ENCODE assay signal across 21 cellular contexts in the genomic region with DNA sequence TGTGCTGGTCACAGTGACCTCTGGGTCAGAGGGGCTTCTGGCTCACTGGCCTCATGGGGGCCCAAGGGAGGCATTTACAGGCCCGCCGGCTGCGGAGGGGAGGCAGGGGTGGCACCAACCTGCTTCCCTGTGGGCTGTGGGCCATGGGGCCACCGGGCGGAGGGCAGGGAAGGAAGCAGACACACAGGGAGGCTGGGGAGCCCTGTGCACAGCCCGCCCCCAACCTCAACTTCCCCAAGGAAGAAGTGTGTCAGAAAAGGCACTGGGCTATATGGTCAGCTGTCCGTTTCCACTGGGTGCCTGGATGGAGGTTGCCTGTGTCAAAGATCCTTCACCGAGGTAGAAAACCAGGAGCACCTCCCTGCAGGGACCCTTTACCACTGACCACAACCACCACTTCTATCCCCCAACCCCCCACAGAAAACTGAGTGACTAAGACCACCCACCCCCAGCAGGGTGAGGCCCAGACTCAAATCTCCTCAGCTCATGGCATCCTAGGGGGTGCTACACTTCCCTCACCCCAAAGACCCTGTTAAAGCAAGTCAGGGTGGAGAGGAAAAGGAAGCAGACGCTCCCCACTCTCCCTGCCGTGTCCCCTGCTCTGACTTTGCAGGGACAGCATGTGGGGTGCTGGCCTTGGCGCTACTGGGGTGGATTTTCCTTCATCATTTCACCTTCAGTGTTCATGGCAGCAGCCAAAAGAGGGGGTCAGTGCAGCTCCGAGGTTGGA. TPM values are rescaled to one million over a fixed set of nuclear protein-coding genes. Genes with fewer than 3 reads are reported as not detected.
"Had no signal": no experiment of that assay in that cellular context is flagged by ENCODE, and none has a peak within 500 bp of the region (broad histone marks: within the 10 kb centered on the region; RNA-seq: fewer than 3 reads in every experiment).

No MANE protein-coding gene starts in this region.

- H3K4me3 ChIP-seq: adrenal gland, dorsolateral prefrontal cortex, neural progenitor cell, ovary, SK-N-MC, tibial artery had no signal

- H3K27ac Mint-ChIP-seq: activated CD4-positive, alpha-beta memory T cell treated with anti-CD3 and anti-CD28 coated beads for 36 hours; activated CD4-positive, alpha-beta T cell treated with anti-CD3 and anti-CD28 coated beads for 36 hours; activated CD8-positive, alpha-beta memory T cell treated with anti-CD3 and anti-CD28 coated beads, Interleukin-2, amount 10 ng/mL, durations not matched to agents 7 days and 5 days; activated naive CD4-positive, alpha-beta T cell treated with anti-CD3 and anti-CD28 coated beads, Interleukin-2, amount 50 U/mL, for 24 hours; neural progenitor cell; stimulated activated naive B cell treated with anti-CD40 and anti-IgM and Interleukin-4, amounts not matched to agents 10 μg/mL and 1 μg/mL and 100 μg/mL, for 72 hours had no signal

- H3K27me3 ChIP-seq: adrenal gland, ovary, tibial artery had no signal

- H3K9ac ChIP-seq: neural progenitor cell had no signal

- H3K4me3 Mint-ChIP-seq: activated CD4-positive, alpha-beta memory T cell treated with anti-CD3 and anti-CD28 coated beads for 36 hours; activated CD4-positive, alpha-beta T cell treated with anti-CD3 and anti-CD28 coated beads for 36 hours; activated CD8-positive, alpha-beta memory T cell treated with anti-CD3 and anti-CD28 coated beads, Interleukin-2, amount 10 ng/mL, durations not matched to agents 7 days and 5 days; activated naive CD4-positive, alpha-beta T cell treated with anti-CD3 and anti-CD28 coated beads, Interleukin-2, amount 50 U/mL, for 24 hours; activated T-cell treated with anti-CD3 and anti-CD28 coated beads, Interleukin-2, amount 50 U/mL, for 4 hours; neural progenitor cell; stimulated activated naive B cell treated with anti-CD40 and anti-IgM and Interleukin-4, amounts not matched to agents 10 μg/mL and 1 μg/mL and 100 μg/mL, for 72 hours had no signal

- ATAC-seq: activated CD4-positive, alpha-beta T cell treated with anti-CD3 and anti-CD28 coated beads for 36 hours; activated CD8-positive, alpha-beta memory T cell treated with anti-CD3 and anti-CD28 coated beads, Interleukin-2, amount 10 ng/mL, durations not matched to agents 7 days and 5 days; activated T-cell treated with anti-CD3 and anti-CD28 coated beads, Interleukin-2, amount 50 U/mL, for 4 hours; stimulated activated naive B cell treated with anti-CD40 and anti-IgM and Interleukin-4, amounts not matched to agents 10 μg/mL and 1 μg/mL and 100 μg/mL, for 72 hours had no signal

- H3K4me1 Mint-ChIP-seq: activated CD4-positive, alpha-beta T cell treated with anti-CD3 and anti-CD28 coated beads for 36 hours had no signal

- H3K9me3 Mint-ChIP-seq: activated CD4-positive, alpha-beta memory T cell treated with anti-CD3 and anti-CD28 coated beads for 36 hours; activated naive CD4-positive, alpha-beta T cell treated with anti-CD3 and anti-CD28 coated beads, Interleukin-2, amount 50 U/mL, for 24 hours; activated T-cell treated with anti-CD3 and anti-CD28 coated beads, Interleukin-2, amount 50 U/mL, for 4 hours had no signal

- H3K27ac ChIP-seq: adrenal gland, neural progenitor cell, ovary, SK-N-MC, tibial artery had no signal

- H3K36me3 Mint-ChIP-seq: activated CD4-positive, alpha-beta memory T cell treated with anti-CD3 and anti-CD28 coated beads for 36 hours; activated CD8-positive, alpha-beta memory T cell treated with anti-CD3 and anti-CD28 coated beads, Interleukin-2, amount 10 ng/mL, durations not matched to agents 7 days and 5 days; activated naive CD4-positive, alpha-beta T cell treated with anti-CD3 and anti-CD28 coated beads, Interleukin-2, amount 50 U/mL, for 24 hours; stimulated activated naive B cell treated with anti-CD40 and anti-IgM and Interleukin-4, amounts not matched to agents 10 μg/mL and 1 μg/mL and 100 μg/mL, for 72 hours had no signal

- H2AFZ ChIP-seq: neural progenitor cell had no signal

- DNase-seq: activated CD4-positive, alpha-beta memory T cell treated with anti-CD3 and anti-CD28 coated beads for 36 hours; activated CD4-positive, alpha-beta T cell treated with anti-CD3 and anti-CD28 coated beads for 36 hours; activated CD8-positive, alpha-beta memory T cell treated with anti-CD3 and anti-CD28 coated beads, Interleukin-2, amount 10 ng/mL, durations not matched to agents 7 days and 5 days; activated effector memory CD4-positive, alpha-beta T cell treated with Interleukin-2 at 50 U/mL for 16 hours; activated T-cell treated with anti-CD3 and anti-CD28 coated beads, Interleukin-2, amount 50 U/mL, for 4 hours; dorsolateral prefrontal cortex; erythroblast; kidney; ovary; stimulated activated CD4-positive, alpha-beta T cell treated with anti-CD3 and anti-CD28 coated beads, Interleukin-15, amount 100 ng/mL, for 24 hours; stimulated activated CD4-positive, alpha-beta T cell treated with anti-CD3 and anti-CD28 coated beads, Interleukin-4, amount 100 ng/mL, for 1 hour; stimulated activated naive B cell treated with anti-CD40 and anti-IgM and Interleukin-4, amounts not matched to agents 10 μg/mL and 1 μg/mL and 100 μg/mL, for 72 hours had no signal

- H3K4me2 ChIP-seq: neural progenitor cell had no signal

- H3K9me3 ChIP-seq: adrenal gland, ovary, tibial artery had no signal

- H3K36me3 ChIP-seq: neural progenitor cell, ovary had no signal

RNA-seq across cellular contexts. Expression of gene CST9, which starts 26.4 kb away (rescaled TPM):
- total RNA-seq: activated CD4-positive, alpha-beta memory T cell treated with anti-CD3 and anti-CD28 coated beads for 36 hours; activated CD4-positive, alpha-beta T cell treated with anti-CD3 and anti-CD28 coated beads for 36 hours; activated CD8-positive, alpha-beta memory T cell treated with anti-CD3 and anti-CD28 coated beads, Interleukin-2, amount 10 ng/mL, durations not matched to agents 7 days and 5 days; activated T-cell treated with anti-CD3 and anti-CD28 coated beads, Interleukin-2, amount 50 U/mL, for 4 hours; adrenal gland; glomerular endothelial cell; kidney; lower leg skin; ovary; skeletal muscle tissue; T-helper 1 cell treated with Interleukin-12 subunit alpha and Interleukin-12 subunit beta and Interleukin-4 antibody, amounts not matched to agents 30 ng/mL and 1 ng/mL, for 36 hours had no signal
- polyA plus RNA-seq: adrenal gland, ovary had no signal

RNA-seq across cellular contexts. Expression of gene CST4, which starts 56.7 kb away (rescaled TPM):
- total RNA-seq: activated CD4-positive, alpha-beta memory T cell treated with anti-CD3 and anti-CD28 coated beads for 36 hours; activated CD4-positive, alpha-beta T cell treated with anti-CD3 and anti-CD28 coated beads for 36 hours; activated CD8-positive, alpha-beta memory T cell treated with anti-CD3 and anti-CD28 coated beads, Interleukin-2, amount 10 ng/mL, durations not matched to agents 7 days and 5 days; activated T-cell treated with anti-CD3 and anti-CD28 coated beads, Interleukin-2, amount 50 U/mL, for 4 hours; adrenal gland; dorsolateral prefrontal cortex; glomerular endothelial cell; kidney; lower leg skin; ovary; skeletal muscle tissue; T-helper 1 cell treated with Interleukin-12 subunit alpha and Interleukin-12 subunit beta and Interleukin-4 antibody, amounts not matched to agents 30 ng/mL and 1 ng/mL, for 36 hours had no signal
- polyA plus RNA-seq: adrenal gland, ovary had no signal
